ENCODE assay signal across 1 cellular context in the genomic region with DNA sequence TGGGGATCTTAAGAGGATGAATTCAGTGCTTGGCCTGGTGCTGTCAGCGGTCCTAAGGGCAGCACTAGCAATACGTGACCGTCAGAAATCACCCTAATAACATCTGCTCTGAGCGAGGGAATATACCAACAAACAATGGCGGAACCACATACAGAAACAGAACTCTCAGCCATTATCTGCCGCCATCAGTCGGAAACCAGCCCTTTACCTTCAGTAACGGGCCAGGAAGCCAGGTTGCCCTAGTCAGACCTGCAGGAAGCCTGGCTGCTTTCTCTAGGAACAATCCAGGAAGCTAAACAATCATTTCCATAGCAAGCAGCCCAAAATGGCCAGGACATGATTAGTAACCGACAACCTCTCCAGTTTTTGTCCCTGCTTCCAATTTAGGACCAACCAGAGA.
TF ChIP-seq lines count a peak whose summit lies in the region.

No MANE protein-coding gene starts in this region.

TF ChIP-seq in GM23338, 12 proteins besides CTCF, POLR2A, EP300 and RAD21 (continued from another document):
- TF ChIP-seq ZNF462 (CRISPR knock-in tag; IDR thresholded peaks at IDR 0.05) = no peak
- TF ChIP-seq STAT1 (IDR thresholded peaks at IDR 0.05; ENCODE audit: unreplicated experiment) = no peak
- no peak for TF ChIP-seq REST (IDR thresholded peaks at IDR 0.05; ENCODE audit: unreplicated experiment)
- no peak for TF ChIP-seq CREB1 (CRISPR knock-in tag; IDR thresholded peaks at IDR 0.05; ENCODE audit: low read depth)
- no peak for TF ChIP-seq ZNF331 (CRISPR knock-in tag; IDR thresholded peaks at IDR 0.05; ENCODE audit: low read depth)
